In genomic region chr6:151425561-151425960, GRCh38 we compare ENCODE assay signal across 23 cellular contexts. TPM values are rescaled to one million over a fixed set of nuclear protein-coding genes. Genes with fewer than 3 reads are reported as not detected.
DNase-seq lines count a peak whose midpoint lies in the region; ATAC-seq, FAIRE-seq and TF ChIP-seq lines count a peak whose summit lies in the region.
"Had no signal": no experiment of that assay in that cellular context is flagged by ENCODE, and none has a peak within 500 bp of the region (broad histone marks: within the 10 kb centered on the region; RNA-seq: fewer than 3 reads in every experiment).

No MANE protein-coding gene starts in this region.

- no peak overlapping the region for H3K4me3 Mint-ChIP-seq in nephron progenitor cell
- H3K4me3 Mint-ChIP-seq in naive thymus-derived CD8-positive, alpha-beta T cell: no peak overlapping the region
- H3K4me3 Mint-ChIP-seq: activated naive CD8-positive, alpha-beta T cell treated with anti-CD3 and anti-CD28 coated beads, Interleukin-2, amount 50 U/mL, for 24 hours; CD8-positive, alpha-beta memory T cell; dendritic cell treated with granulocyte-macrophage colony-stimulating factor and Interleukin-4, amounts not matched to agents 40 ng/mL and 50 ng/mL, for 4 days had no signal

- TF ChIP-seq POLR2A in H54 (IDR thresholded peaks at IDR 0.05; ENCODE audit: low read depth, low read length) (no peak), vagina (IDR thresholded peaks at IDR 0.05) (no peak), stomach (IDR thresholded peaks at IDR 0.05) (no peak)

- intact Hi-C loops in vagina (cut with DNase I): no loop called here
- intact Hi-C loops in stomach (cut with DNase I; ENCODE audit: low total_unique reads): no loop called here

- FAIRE-seq in H54 (lab: Jason Lieb, UNC): peak; percentile 95
- FAIRE-seq: endothelial cell of umbilical vein, small intestine, TTC549 had no signal

- H3K27me3 Mint-ChIP-seq in nephron progenitor cell (ENCODE audit: low read depth, poor library complexity): no peaks in the 10 kb centered on the region
- H3K27me3 Mint-ChIP-seq in naive thymus-derived CD8-positive, alpha-beta T cell: no peaks in the 10 kb centered on the region
- H3K27me3 Mint-ChIP-seq: activated naive CD8-positive, alpha-beta T cell treated with anti-CD3 and anti-CD28 coated beads, Interleukin-2, amount 50 U/mL, for 24 hours; CD8-positive, alpha-beta memory T cell; dendritic cell treated with granulocyte-macrophage colony-stimulating factor and Interleukin-4, amounts not matched to agents 40 ng/mL and 50 ng/mL, for 4 days had no signal

- H3K4me3 ChIP-seq in vagina (no peak overlapping the region), stomach (no peak overlapping the region)
- H3K4me3 ChIP-seq: gastrocnemius medialis, psoas muscle, tibial nerve had no signal

- H3K27me3 ChIP-seq in vagina (no peaks in the 10 kb centered on the region), stomach (no peaks in the 10 kb centered on the region)
- H3K27me3 ChIP-seq: gastrocnemius medialis, tibial nerve had no signal

- H3K36me3 Mint-ChIP-seq in nephron progenitor cell (ENCODE audit: low read depth): peaks cover 76% of the 10 kb centered on the region
- H3K36me3 Mint-ChIP-seq in naive thymus-derived CD8-positive, alpha-beta T cell: peaks cover 4 to 76% (median 9%) of the 10 kb centered on the region in 3 donors

- H3K9me3 Mint-ChIP-seq in nephron progenitor cell: no peaks in the 10 kb centered on the region
- H3K9me3 Mint-ChIP-seq in naive thymus-derived CD8-positive, alpha-beta T cell: no peaks in the 10 kb centered on the region
- H3K9me3 Mint-ChIP-seq: activated naive CD8-positive, alpha-beta T cell treated with anti-CD3 and anti-CD28 coated beads, Interleukin-2, amount 50 U/mL, for 24 hours; CD8-positive, alpha-beta memory T cell; dendritic cell treated with granulocyte-macrophage colony-stimulating factor and Interleukin-4, amounts not matched to agents 40 ng/mL and 50 ng/mL, for 4 days had no signal

- no peak overlapping the region for H3K27ac ChIP-seq in vagina
- no peak overlapping the region for H3K27ac ChIP-seq in stomach
- H3K27ac ChIP-seq: gastrocnemius medialis, psoas muscle, tibial nerve had no signal

- no peak for DNase-seq in H54 (ENCODE audit: insufficient read length, low spot score)
- peak; percentile 10 for DNase-seq in RPMI7951 (ENCODE audit: low read depth)
- DNase-seq in nephron progenitor cell: no peak
- no peak for DNase-seq in stimulated activated CD4-positive, alpha-beta T cell treated with anti-CD3 and anti-CD28 coated beads, Interleukin-4, amount 100 ng/mL, for 1 hour
- DNase-seq in vagina (ENCODE audit: extremely low spot score in 2 of 2): no peak
- no peak for DNase-seq in naive thymus-derived CD8-positive, alpha-beta T cell
- no peak for DNase-seq in stomach
- DNase-seq: activated CD4-positive, alpha-beta T cell treated with anti-CD3 and anti-CD28 coated beads for 48 hours; activated naive CD8-positive, alpha-beta T cell treated with anti-CD3 and anti-CD28 coated beads, Interleukin-2, amount 50 U/mL, for 24 hours; CD8-positive, alpha-beta memory T cell; gastrocnemius medialis; NCI-H510A; psoas muscle; small intestine; stimulated activated CD4-positive, alpha-beta T cell treated with anti-CD3 and anti-CD28 coated beads, Interleukin-2, amount 100 ng/mL, for 48 hours; stimulated activated naive CD8-positive, alpha-beta T cell treated with anti-CD3 and anti-CD28 coated beads, Interleukin-15, Interleukin-2, amounts not matched to agents 100 U/mL and 50 U/mL, for 24 hours; SW 1271 had no signal

- WGBS in stomach, 5 donors: 86 to 96% (median 93%) methylated on average over 4 of the region's 4 CpGs

- no peaks in the 10 kb centered on the region for H3K4me1 Mint-ChIP-seq in nephron progenitor cell
- H3K4me1 Mint-ChIP-seq in naive thymus-derived CD8-positive, alpha-beta T cell: peaks cover 0 to 2% (median 0%) of the 10 kb centered on the region in 4 donors
- H3K4me1 Mint-ChIP-seq: activated naive CD8-positive, alpha-beta T cell treated with anti-CD3 and anti-CD28 coated beads, Interleukin-2, amount 50 U/mL, for 24 hours had no signal

- POLR2A ChIA-PET in naive thymus-derived CD8-positive, alpha-beta T cell (lab: Charles Lee): interaction anchor here (0.7 kb wide), 1 partner anchor 1520 kb away, joined by 4 read pairs; no protein-coding TSS in a partner anchor

- TF ChIP-seq EP300 in stomach (IDR thresholded peaks at IDR 0.05): no peak

- H3K27ac Mint-ChIP-seq in nephron progenitor cell: peak overlapping the region; percentile 83
- peak overlapping the region in 2 of 10 donors; percentile 5 to 58 for H3K27ac Mint-ChIP-seq in naive thymus-derived CD8-positive, alpha-beta T cell
- H3K27ac Mint-ChIP-seq: activated naive CD8-positive, alpha-beta T cell treated with anti-CD3 and anti-CD28 coated beads, Interleukin-2, amount 50 U/mL, for 24 hours had no signal

- H3K9me3 ChIP-seq in vagina (no peaks in the 10 kb centered on the region), stomach (no peaks in the 10 kb centered on the region)
- H3K9me3 ChIP-seq: gastrocnemius medialis, psoas muscle, tibial nerve had no signal

- no peak for TF ChIP-seq CTCF in nephron progenitor cell (IDR thresholded peaks at IDR 0.05)
- TF ChIP-seq CTCF in vagina (IDR thresholded peaks at IDR 0.05): no peak
- no peak for TF ChIP-seq CTCF in stomach (IDR thresholded peaks at IDR 0.05)

- H3K36me3 ChIP-seq in vagina: peaks cover 0 to 49% of the 10 kb centered on the region in 2 donors
- H3K36me3 ChIP-seq in stomach: peaks cover 9 to 91% (median 84%) of the 10 kb centered on the region in 4 donors

- ATAC-seq in esophagus mucosa: peak; percentile 95
- ATAC-seq in naive thymus-derived CD8-positive, alpha-beta T cell: no peak
- ATAC-seq: activated naive CD8-positive, alpha-beta T cell treated with anti-CD3 and anti-CD28 coated beads, Interleukin-2, amount 50 U/mL, for 24 hours; gastrocnemius medialis; left lobe of liver; psoas muscle; stimulated activated naive CD8-positive, alpha-beta T cell treated with anti-CD3 and anti-CD28 coated beads, Interleukin-15, Interleukin-2, amounts not matched to agents 100 U/mL and 50 U/mL, for 24 hours had no signal

- no peaks in the 10 kb centered on the region for H3K4me1 ChIP-seq in vagina
- no peaks in the 10 kb centered on the region for H3K4me1 ChIP-seq in stomach
- H3K4me1 ChIP-seq: gastrocnemius medialis, psoas muscle, tibial nerve had no signal

RNA-seq across cellular contexts. Expression of gene RMND1, which starts 26.4 kb away (rescaled TPM):
- total RNA-seq in RPMI7951 (2014; rRNA removed; shearing (Covaris generic)): 36.6 and 39.8 TPM in 2 replicates
- total RNA-seq in esophagus mucosa (14.2 TPM), vagina (15.7 TPM), stomach (10 to 100 TPM in 4 of 5 donors, 1 to 10 TPM in 1; 6.4 to 47.2 (median 31.9) TPM)
- total RNA-seq in naive thymus-derived CD8-positive, alpha-beta T cell: 10 to 100 TPM; 16.0 to 18.3 TPM
- 10 to 100 TPM in 2 of 3 donors, 1 to 10 TPM in 1; 7.7 to 13.9 (median 10.7) TPM for polyA plus RNA-seq in naive thymus-derived CD8-positive, alpha-beta T cell
- 10 to 100 TPM; 13.9 to 17.9 (median 14.9) TPM for polyA plus RNA-seq in stomach

RNA-seq across cellular contexts. Expression of gene ZBTB2, which starts 34.2 kb away (rescaled TPM):
- total RNA-seq in RPMI7951 (2014; rRNA removed; shearing (Covaris generic)): 16.8 and 20.7 TPM in 2 replicates
- total RNA-seq in esophagus mucosa (5.3 TPM), vagina (15.0 TPM), stomach (10 to 100 TPM in 1 of 5 donors, 1 to 10 TPM in 3, under 1 TPM in 1; 0.89 to 19.1 (median 7.5) TPM)
- 10 to 100 TPM; 32.0 to 32.4 TPM for total RNA-seq in naive thymus-derived CD8-positive, alpha-beta T cell
- 10 to 100 TPM; 12.3 to 18.8 (median 15.0) TPM for polyA plus RNA-seq in naive thymus-derived CD8-positive, alpha-beta T cell
- polyA plus RNA-seq in stomach: 1 to 10 TPM; 5.1 to 7.9 (median 7.5) TPM
